10 cellular contexts compared by ENCODE assay signal in the genomic region with DNA sequence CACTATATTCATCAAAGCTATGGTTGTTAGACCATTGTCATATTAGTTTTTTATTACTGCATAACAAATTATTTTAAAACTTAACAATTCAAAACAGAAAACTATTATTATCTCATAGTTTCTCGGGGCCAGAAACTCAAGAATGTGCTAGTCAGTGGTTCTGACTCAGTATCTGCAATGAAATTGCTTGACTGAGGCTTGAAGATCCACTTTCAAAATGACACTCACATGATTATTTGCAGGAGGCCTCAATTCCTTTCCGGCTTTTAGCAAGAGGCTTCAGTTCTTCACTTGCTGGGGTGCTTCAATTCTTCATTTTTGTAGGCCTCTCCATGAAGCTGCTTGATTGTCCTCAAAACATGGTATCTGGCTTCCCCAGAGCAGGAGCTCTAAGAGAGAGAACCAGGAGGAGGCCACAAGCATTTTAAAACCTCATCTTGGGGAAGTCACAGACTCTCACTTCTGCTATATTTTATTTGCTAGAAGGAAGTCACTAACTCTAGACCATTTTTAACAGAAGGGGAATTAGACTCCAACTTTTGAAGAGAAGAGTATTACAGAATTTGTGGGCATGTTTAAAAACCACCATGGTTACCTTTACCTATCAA.
DNase-seq lines count a peak whose midpoint lies in the region; ATAC-seq and TF ChIP-seq lines count a peak whose summit lies in the region.
"Had no signal": no experiment of that assay in that cellular context is flagged by ENCODE, and none has a peak within 500 bp of the region (broad histone marks: within the 10 kb centered on the region; RNA-seq: fewer than 3 reads in every experiment).

No MANE protein-coding gene starts in this region.

- H3K9me3 Mint-ChIP-seq in Calu3 (ENCODE audit: low read depth, unreplicated experiment) (peaks cover 11% of the 10 kb centered on the region), WTC11 (peaks cover 6% of the 10 kb centered on the region)

- H3K27me3 Mint-ChIP-seq in Calu3 (ENCODE audit: unreplicated experiment) = no peaks in the 10 kb centered on the region
- H3K27me3 Mint-ChIP-seq in WTC11 (ENCODE audit: low read depth) = no peaks in the 10 kb centered on the region

- no TSS peak for BruUV-seq in Calu3 (replicated peaks; lab: Mats Ljungman, UMichigan)

- CTCF ChIA-PET in Calu3 (lab: Charles Lee) (no interaction called here), WTC11 (lab: Charles Lee) (no interaction called here)

- H3K36me3 ChIP-seq in aorta (ENCODE audit: control insufficient read depth in 1 of 2, insufficient read depth in 2 of 2, low read length in 1 of 2) (no peaks in the 10 kb centered on the region), tibial nerve (no peaks in the 10 kb centered on the region)

- no peaks in the 10 kb centered on the region for H3K27me3 ChIP-seq in aorta (ENCODE audit: control insufficient read depth in 1 of 2, insufficient read depth in 2 of 2, low read length in 1 of 2)
- H3K27me3 ChIP-seq in tibial nerve = no peaks in the 10 kb centered on the region

- peak; percentile 56 for DNase-seq in globus pallidus (ENCODE audit: low spot score)
- no peak for DNase-seq in Calu3
- DNase-seq in WTC11 (ENCODE audit: low spot score) = no peak
- no peak for DNase-seq in aorta
- DNase-seq in tibial nerve (ENCODE audit: low spot score in 2 of 2) = no peak
- DNase-seq: activated naive CD4-positive, alpha-beta T cell had no signal

- H3K27ac Mint-ChIP-seq in Calu3 (ENCODE audit: unreplicated experiment) (no peak overlapping the region), WTC11 (no peak overlapping the region)

- intact Hi-C loops in Calu3 (cut with micrococcal nuclease; ENCODE audit: unreplicated experiment) (no loop called here), aorta (cut with DNase I) (no loop called here)

- ATAC-seq in GM18868 (IDR thresholded peaks at IDR 0.05; ENCODE audit: unreplicated experiment) = peak; percentile 76
- ATAC-seq in GM21786 (IDR thresholded peaks at IDR 0.05; ENCODE audit: unreplicated experiment) = peak; percentile 71
- peak; percentile 50 for ATAC-seq in HG03439 (IDR thresholded peaks at IDR 0.05; ENCODE audit: unreplicated experiment)
- no peak for ATAC-seq in WTC11
- no peak for ATAC-seq in aorta (ENCODE audit: low FRiP score)

- POLR2A ChIA-PET in WTC11 (lab: Charles Lee) = no interaction called here

- H3K4me3 ChIP-seq in aorta (ENCODE audit: low read length in 2 of 2) = no peak overlapping the region
- no peak overlapping the region for H3K4me3 ChIP-seq in tibial nerve

- no peak for TF ChIP-seq EP300 in tibial nerve (IDR thresholded peaks at IDR 0.05)

- H3K4me1 ChIP-seq in aorta (ENCODE audit: control insufficient read depth in 1 of 2, insufficient read depth in 2 of 2, low read length in 2 of 2) (no peaks in the 10 kb centered on the region), tibial nerve (no peaks in the 10 kb centered on the region)

- H3K4me3 Mint-ChIP-seq in Calu3 (ENCODE audit: low read depth, unreplicated experiment) = no peak overlapping the region
- H3K4me3 Mint-ChIP-seq in WTC11 = no peak overlapping the region
- H3K4me3 Mint-ChIP-seq: neural crest cell had no signal

- H3K9me3 ChIP-seq in aorta (ENCODE audit: control insufficient read depth, low read length) (no peaks in the 10 kb centered on the region), tibial nerve (no peaks in the 10 kb centered on the region)

- 63 to 69% methylated on average over 2 of the region's 2 CpGs for WGBS in aorta, 2 donors
- WGBS in tibial nerve, 2 donors = 73 to 77% methylated on average over 2 of the region's 2 CpGs

- no peak for TF ChIP-seq CTCF in Calu3 (IDR thresholded peaks at IDR 0.05; ENCODE audit: unreplicated experiment)
- no peak for TF ChIP-seq CTCF in WTC11 (IDR thresholded peaks at IDR 0.05)
- no peak for TF ChIP-seq CTCF in tibial nerve (IDR thresholded peaks at IDR 0.05)

- TF ChIP-seq POLR2A in tibial nerve (IDR thresholded peaks at IDR 0.05) = no peak

- H3K27ac ChIP-seq in aorta (ENCODE audit: low read depth in 1 of 2, low read length in 2 of 2) (no peak overlapping the region), tibial nerve (no peak overlapping the region)

- H3K4me1 Mint-ChIP-seq in Calu3 (ENCODE audit: low read depth, unreplicated experiment) = peaks cover 14% of the 10 kb centered on the region
- H3K4me1 Mint-ChIP-seq in WTC11 = no peaks in the 10 kb centered on the region
- H3K4me1 Mint-ChIP-seq: neural crest cell had no signal

- H3K36me3 Mint-ChIP-seq in Calu3 (ENCODE audit: insufficient read depth, unreplicated experiment) = no peaks in the 10 kb centered on the region
- H3K36me3 Mint-ChIP-seq in WTC11 = no peaks in the 10 kb centered on the region

TF ChIP-seq in WTC11, 78 proteins besides CTCF, POLR2A, EP300 and RAD21:
- TF ChIP-seq GTF2I (CRISPR knock-in tag; conservative IDR thresholded peaks at IDR 0.05) (no peak), ZNF396 (CRISPR knock-in tag; IDR thresholded peaks at IDR 0.05; ENCODE audit: borderline replicate concordance) (no peak), TCF7 (CRISPR knock-in tag; IDR thresholded peaks at IDR 0.05; ENCODE audit: low read depth) (no peak), CREM (CRISPR knock-in tag; IDR thresholded peaks at IDR 0.05) (no peak), ZNF138 (CRISPR knock-in tag; conservative IDR thresholded peaks at IDR 0.05) (no peak), ESRRA (CRISPR knock-in tag; IDR thresholded peaks at IDR 0.05; ENCODE audit: borderline replicate concordance) (no peak), ZNF423 (CRISPR knock-in tag; IDR thresholded peaks at IDR 0.05) (no peak), ZNF671 (CRISPR knock-in tag; IDR thresholded peaks at IDR 0.05) (no peak), IRF2 (CRISPR knock-in tag; IDR thresholded peaks at IDR 0.05; ENCODE audit: borderline replicate concordance, low read depth) (no peak), ZNF263 (CRISPR knock-in tag; IDR thresholded peaks at IDR 0.05; ENCODE audit: low read depth) (no peak), SMAD3 (CRISPR knock-in tag; IDR thresholded peaks at IDR 0.05; ENCODE audit: borderline replicate concordance) (no peak), SP1 (CRISPR knock-in tag; conservative IDR thresholded peaks at IDR 0.05) (no peak), E2F4 (CRISPR knock-in tag; IDR thresholded peaks at IDR 0.05; ENCODE audit: borderline replicate concordance, low read depth) (no peak), ZNF317 (CRISPR knock-in tag; IDR thresholded peaks at IDR 0.05; ENCODE audit: borderline replicate concordance, low read depth) (no peak), ZNF232 (CRISPR knock-in tag; IDR thresholded peaks at IDR 0.05) (no peak)
- TF ChIP-seq, protein P1, sequence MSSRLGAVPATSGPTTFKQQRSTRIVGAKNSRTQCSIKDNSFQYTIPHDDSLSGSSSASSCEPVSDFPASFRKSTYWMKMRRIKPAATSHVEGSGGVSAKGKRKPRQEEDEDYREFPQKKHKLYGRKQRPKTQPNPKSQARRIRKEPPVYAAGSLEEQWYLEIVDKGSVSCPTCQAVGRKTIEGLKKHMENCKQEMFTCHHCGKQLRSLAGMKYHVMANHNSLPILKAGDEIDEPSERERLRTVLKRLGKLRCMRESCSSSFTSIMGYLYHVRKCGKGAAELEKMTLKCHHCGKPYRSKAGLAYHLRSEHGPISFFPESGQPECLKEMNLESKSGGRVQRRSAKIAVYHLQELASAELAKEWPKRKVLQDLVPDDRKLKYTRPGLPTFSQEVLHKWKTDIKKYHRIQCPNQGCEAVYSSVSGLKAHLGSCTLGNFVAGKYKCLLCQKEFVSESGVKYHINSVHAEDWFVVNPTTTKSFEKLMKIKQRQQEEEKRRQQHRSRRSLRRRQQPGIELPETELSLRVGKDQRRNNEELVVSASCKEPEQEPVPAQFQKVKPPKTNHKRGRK (CRISPR knock-in tag; IDR thresholded peaks at IDR 0.05; ENCODE audit: borderline replicate concordance) = no peak
- TF ChIP-seq, protein P2, sequence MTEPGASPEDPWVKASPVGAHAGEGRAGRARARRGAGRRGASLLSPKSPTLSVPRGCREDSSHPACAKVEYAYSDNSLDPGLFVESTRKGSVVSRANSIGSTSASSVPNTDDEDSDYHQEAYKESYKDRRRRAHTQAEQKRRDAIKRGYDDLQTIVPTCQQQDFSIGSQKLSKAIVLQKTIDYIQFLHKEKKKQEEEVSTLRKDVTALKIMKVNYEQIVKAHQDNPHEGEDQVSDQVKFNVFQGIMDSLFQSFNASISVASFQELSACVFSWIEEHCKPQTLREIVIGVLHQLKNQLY (CRISPR knock-in tag; IDR thresholded peaks at IDR 0.05) = no peak
TF ChIP-seq in WTC11: peak in this region for 0.

Comparison
In these comparisons a context has a peak if more than half of its experiments do, and no peak if none do; other contexts are left out.
1. ATAC-seq: peak in GM18868 (single experiment), GM21786 (single experiment) and HG03439 (single experiment); none in WTC11 (single experiment) and aorta (single experiment).